In genomic region chr3:90092994-90093393, GRCh38 we compare ENCODE assay signal across 8 cellular contexts.
DNase-seq lines count a peak whose midpoint lies in the region; ATAC-seq and TF ChIP-seq lines count a peak whose summit lies in the region.

No MANE protein-coding gene starts in this region.

- no peak overlapping the region for H3K9ac ChIP-seq in SK-N-SH

- no peaks in the 10 kb centered on the region for H3K27me3 ChIP-seq in SK-N-SH (ENCODE audit: insufficient read depth)
- no peaks in the 10 kb centered on the region for H3K27me3 ChIP-seq in kidney epithelial cell (ENCODE audit: control insufficient read depth, insufficient read depth, low read length)

- H3K27ac ChIP-seq in SK-N-SH (ENCODE audit: low read depth in 2 of 2, low read length in 1 of 2), result no peak overlapping the region

- intact Hi-C loops in activated T-helper 1 cell treated with anti-CD3 and anti-CD28 coated beads, Interleukin-12 subunit alpha, Interleukin-12 subunit beta, Interleukin-2, Interleukin-4 antibody, amounts not matched to agents 30 ng/mL and 10 ng/mL and 1 ng/mL, durations not matched to agents 14 hours and 24 hours and 36 hours (cut with micrococcal nuclease), result loop anchor here (5.0 kb wide), 1 partner anchor 1891 kb away; no protein-coding TSS in a partner anchor

- H3K79me2 ChIP-seq in SK-N-SH (ENCODE audit: insufficient read depth), result no peaks in the 10 kb centered on the region

- H3K4me3 Mint-ChIP-seq in activated T-helper 1 cell treated with anti-CD3 and anti-CD28 coated beads, Interleukin-12 subunit alpha, Interleukin-12 subunit beta, Interleukin-2, Interleukin-4 antibody, amounts not matched to agents 30 ng/mL and 10 ng/mL and 1 ng/mL, durations not matched to agents 14 hours and 24 hours and 36 hours, result no peak overlapping the region

- no peaks in the 10 kb centered on the region for H3K4me1 Mint-ChIP-seq in activated T-helper 1 cell treated with anti-CD3 and anti-CD28 coated beads, Interleukin-12 subunit alpha, Interleukin-12 subunit beta, Interleukin-2, Interleukin-4 antibody, amounts not matched to agents 30 ng/mL and 10 ng/mL and 1 ng/mL, durations not matched to agents 14 hours and 24 hours and 36 hours (ENCODE audit: low read depth)

- no peak overlapping the region for H2AFZ ChIP-seq in SK-N-SH (ENCODE audit: low read depth)

- H4K20me1 ChIP-seq in SK-N-SH (ENCODE audit: insufficient read depth), result no peaks in the 10 kb centered on the region

- no peak for TF ChIP-seq EP300 in SK-N-SH (IDR thresholded peaks at IDR 0.05; ENCODE audit: borderline replicate concordance in 1 of 2, low read depth in 1 of 2, low read length in 1 of 2)

- H3K27me3 Mint-ChIP-seq in activated T-helper 1 cell treated with anti-CD3 and anti-CD28 coated beads, Interleukin-12 subunit alpha, Interleukin-12 subunit beta, Interleukin-2, Interleukin-4 antibody, amounts not matched to agents 30 ng/mL and 10 ng/mL and 1 ng/mL, durations not matched to agents 14 hours and 24 hours and 36 hours (ENCODE audit: insufficient read depth), result no peaks in the 10 kb centered on the region

- H3F3A ChIP-seq in SK-N-SH (replicated peaks; ENCODE audit: insufficient read depth), result no peaks in the 10 kb centered on the region

- no peaks in the 10 kb centered on the region for H3K9me2 ChIP-seq in SK-N-SH

- 0% methylated on average over 1 of the region's 1 CpG for WGBS in SK-N-SH (ENCODE audit: low lambda C conversion rate)

- DNase-seq in AG20443 (ENCODE audit: low spot score), result peak; percentile 11
- DNase-seq in HEK293T (ENCODE audit: extremely low spot score), result peak; percentile 12
- DNase-seq in SK-N-SH, result peak; percentile 0
- DNase-seq in kidney epithelial cell (ENCODE audit: low read depth), result no peak
- no peak for DNase-seq in activated T-helper 1 cell treated with anti-CD3 and anti-CD28 coated beads, Interleukin-12 subunit alpha, Interleukin-12 subunit beta, Interleukin-2, Interleukin-4 antibody, amounts not matched to agents 30 ng/mL and 10 ng/mL and 1 ng/mL, durations not matched to agents 14 hours and 24 hours and 36 hours (ENCODE audit: low spot score)

- no peaks in the 10 kb centered on the region; a peak in 1 of 4 replicates for H3K4me1 ChIP-seq in SK-N-SH (ENCODE audit: control insufficient read depth in 1 of 2, insufficient read depth in 2 of 2, low read depth in 1 of 2, low read length in 1 of 2)

- CTCF ChIA-PET in HEK293T (lab: Yijun Ruan, JAX), result interaction anchor here (1.2 kb wide), 2 partner anchors 11 to 71 kb away, joined by 3 read pairs; no protein-coding TSS in a partner anchor
- CTCF ChIA-PET in SK-N-SH (lab: Yijun Ruan, JAX), result no interaction called here

- H3K9me3 Mint-ChIP-seq in activated T-helper 1 cell treated with anti-CD3 and anti-CD28 coated beads, Interleukin-12 subunit alpha, Interleukin-12 subunit beta, Interleukin-2, Interleukin-4 antibody, amounts not matched to agents 30 ng/mL and 10 ng/mL and 1 ng/mL, durations not matched to agents 14 hours and 24 hours and 36 hours, result no peaks in the 10 kb centered on the region

- H3K27ac Mint-ChIP-seq in activated T-helper 1 cell treated with anti-CD3 and anti-CD28 coated beads, Interleukin-12 subunit alpha, Interleukin-12 subunit beta, Interleukin-2, Interleukin-4 antibody, amounts not matched to agents 30 ng/mL and 10 ng/mL and 1 ng/mL, durations not matched to agents 14 hours and 24 hours and 36 hours, result no peak overlapping the region

- TF ChIP-seq CTCF in SK-N-SH (IDR thresholded peaks at IDR 0.05) (peak; percentile 65), kidney epithelial cell (IDR thresholded peaks at IDR 0.05; ENCODE audit: insufficient read depth, low read length, poor library complexity, severe bottlenecking) (peak; percentile 58)

- H3K9me3 ChIP-seq in SK-N-SH, result no peaks in the 10 kb centered on the region

- no peaks in the 10 kb centered on the region for H3K36me3 Mint-ChIP-seq in activated T-helper 1 cell treated with anti-CD3 and anti-CD28 coated beads, Interleukin-12 subunit alpha, Interleukin-12 subunit beta, Interleukin-2, Interleukin-4 antibody, amounts not matched to agents 30 ng/mL and 10 ng/mL and 1 ng/mL, durations not matched to agents 14 hours and 24 hours and 36 hours (ENCODE audit: low read depth)

- no peak overlapping the region for H3K4me2 ChIP-seq in SK-N-SH

- no peaks in the 10 kb centered on the region for H3K36me3 ChIP-seq in SK-N-SH (replicated peaks in 1 of 2; ENCODE audit: control insufficient read depth in 1 of 2, insufficient read depth in 2 of 2, low read length in 1 of 2)
- H3K36me3 ChIP-seq in kidney epithelial cell (ENCODE audit: control insufficient read depth, insufficient read depth, low read length), result no peaks in the 10 kb centered on the region

- peak; percentile 30 for TF ChIP-seq RAD21 in SK-N-SH (IDR thresholded peaks at IDR 0.05; ENCODE audit: low read length)

- no peak for ATAC-seq in GM18498 (IDR thresholded peaks at IDR 0.05; ENCODE audit: unreplicated experiment)
- ATAC-seq in GM19455 (IDR thresholded peaks at IDR 0.05; ENCODE audit: unreplicated experiment), result no peak
- no peak for ATAC-seq in GM19328 (IDR thresholded peaks at IDR 0.05; ENCODE audit: unreplicated experiment)

- POLR2A ChIA-PET in HEK293T (lab: Yijun Ruan, JAX) (no interaction called here), SK-N-SH (lab: Yijun Ruan, JAX) (no interaction called here)

- H3K4me3 ChIP-seq in SK-N-SH (ENCODE audit: low read depth in 2 of 2, low read length in 1 of 2) (no peak overlapping the region), kidney epithelial cell (ENCODE audit: low read depth, low read length) (no peak overlapping the region)

TF ChIP-seq in HEK293T, 16 proteins besides CTCF, POLR2A, EP300 and RAD21:
- TF ChIP-seq ZNF384 (IDR thresholded peaks at IDR 0.05), result no peak
- TF ChIP-seq SP1 (IDR thresholded peaks at IDR 0.05), result no peak
- TF ChIP-seq PKNOX1 (IDR thresholded peaks at IDR 0.05), result no peak
- TF ChIP-seq FOXK2 (IDR thresholded peaks at IDR 0.05), result no peak
- no peak for TF ChIP-seq BHLHE40 (IDR thresholded peaks at IDR 0.05; ENCODE audit: borderline replicate concordance)
- TF ChIP-seq SUZ12 (IDR thresholded peaks at IDR 0.05), result no peak
TF ChIP-seq in HEK293T: peak in this region for 0.

TF ChIP-seq in SK-N-SH, 30 proteins besides CTCF, POLR2A, EP300 and RAD21:
- TF ChIP-seq MAX (IDR thresholded peaks at IDR 0.05; ENCODE audit: low read depth) (no peak), MXI1 (IDR thresholded peaks at IDR 0.05; ENCODE audit: low read depth, low read length) (no peak), NRF1 (IDR thresholded peaks at IDR 0.05; ENCODE audit: low read depth, low read length) (no peak), EZH2phosphoT487 (IDR thresholded peaks at IDR 0.05; ENCODE audit: borderline replicate concordance, low read depth) (no peak), SMC3 (IDR thresholded peaks at IDR 0.05; ENCODE audit: low read depth, low read length) (no peak), RFX5 (IDR thresholded peaks at IDR 0.05; ENCODE audit: low read length) (no peak), TCF12 (IDR thresholded peaks at IDR 0.05) (no peak), JUND (IDR thresholded peaks at IDR 0.05) (no peak), TAF1 (IDR thresholded peaks at IDR 0.05; ENCODE audit: borderline replicate concordance, low read depth, low read length) (no peak), SIN3A (IDR thresholded peaks at IDR 0.05; ENCODE audit: borderline replicate concordance, low read depth, low read length) (no peak), NFIC (IDR thresholded peaks at IDR 0.05; ENCODE audit: borderline replicate concordance) (no peak), MEF2A (IDR thresholded peaks at IDR 0.05; ENCODE audit: borderline replicate concordance, low read depth) (no peak), FOXJ3 (CRISPR knock-in tag; IDR thresholded peaks at IDR 0.05) (no peak), USF1 (IDR thresholded peaks at IDR 0.05; ENCODE audit: borderline replicate concordance, low read depth) (no peak), PBX3 (IDR thresholded peaks at IDR 0.05) (no peak), GATA2 (CRISPR knock-in tag; IDR thresholded peaks at IDR 0.05) (no peak)

Comparison
In these comparisons a context has a peak if more than half of its experiments do, and no peak if none do; other contexts are left out.
1. DNase-seq: peak in AG20443 (single experiment), HEK293T (single experiment) and SK-N-SH (single experiment); none in kidney epithelial cell (single experiment) and activated T-helper 1 cell treated with anti-CD3 and anti-CD28 coated beads, Interleukin-12 subunit alpha, Interleukin-12 subunit beta, Interleukin-2, Interleukin-4 antibody, amounts not matched to agents 30 ng/mL and 10 ng/mL and 1 ng/mL, durations not matched to agents 14 hours and 24 hours and 36 hours (single experiment).